ENCODE assay signal across 27 cellular contexts in genomic region chr2:187976667-187977333, GRCh38.
"Had no signal": no experiment of that assay in that cellular context is flagged by ENCODE, and none has a peak within 500 bp of the region (broad histone marks: within the 10 kb centered on the region; RNA-seq: fewer than 3 reads in every experiment).

No MANE protein-coding gene starts in this region.

- H3K4me1 ChIP-seq: adrenal gland had no signal

- H3K27me3 Mint-ChIP-seq: activated CD8-positive, alpha-beta T cell treated with anti-CD3 and anti-CD28 coated beads for 36 hours; activated naive CD4-positive, alpha-beta T cell treated with anti-CD3 and anti-CD28 coated beads, Interleukin-2, amount 10 ng/mL, durations not matched to agents 7 days and 5 days; activated naive CD8-positive, alpha-beta T cell treated with anti-CD3 and anti-CD28 coated beads for 36 hours; T-cell had no signal

- ATAC-seq: activated CD4-positive, CD25-positive, alpha-beta regulatory T cell treated with anti-CD3 and anti-CD28 coated beads, Interleukin-2, amount 50 U/mL, for 24 hours; activated CD8-positive, alpha-beta T cell treated with anti-CD3 and anti-CD28 coated beads for 36 hours; activated T-cell treated with anti-CD3 and anti-CD28 coated beads, Interleukin-2, amount 50 U/mL, for 72 hours; Panc1; Right ventricle myocardium inferior; T-cell had no signal

- H3K4me3 ChIP-seq: adrenal gland, SK-N-MC had no signal

- H3K4me3 Mint-ChIP-seq: activated CD8-positive, alpha-beta T cell treated with anti-CD3 and anti-CD28 coated beads for 36 hours; activated naive CD4-positive, alpha-beta T cell treated with anti-CD3 and anti-CD28 coated beads, Interleukin-2, amount 10 ng/mL, durations not matched to agents 7 days and 5 days; activated naive CD8-positive, alpha-beta T cell treated with anti-CD3 and anti-CD28 coated beads for 36 hours; activated T-cell treated with anti-CD3 and anti-CD28 coated beads, Interleukin-2, amount 50 U/mL, for 72 hours; T-cell had no signal

- H3K36me3 Mint-ChIP-seq: activated naive CD4-positive, alpha-beta T cell treated with anti-CD3 and anti-CD28 coated beads, Interleukin-2, amount 10 ng/mL, durations not matched to agents 7 days and 5 days; activated naive CD8-positive, alpha-beta T cell treated with anti-CD3 and anti-CD28 coated beads for 36 hours; T-cell had no signal

- H3K27ac Mint-ChIP-seq: activated CD8-positive, alpha-beta T cell treated with anti-CD3 and anti-CD28 coated beads for 36 hours; activated naive CD4-positive, alpha-beta T cell treated with anti-CD3 and anti-CD28 coated beads, Interleukin-2, amount 10 ng/mL, durations not matched to agents 7 days and 5 days; activated naive CD8-positive, alpha-beta T cell treated with anti-CD3 and anti-CD28 coated beads for 36 hours; activated T-cell treated with anti-CD3 and anti-CD28 coated beads, Interleukin-2, amount 50 U/mL, for 72 hours; activated T-helper 2 cell treated with anti-CD3 and anti-CD28 coated beads, Interferon-gamma antibody, Interleukin-2, Interleukin-4, amounts not matched to agents 10 μg/mL and 5 μg/mL and 100 μg/mL, durations not matched to agents 14 hours and 24 hours and 36 hours; T-cell had no signal

- H3K4me2 ChIP-seq: KMS-11 had no signal

- H3K27me3 ChIP-seq: adrenal gland had no signal

- H3K9me3 ChIP-seq: adrenal gland had no signal

- H3K4me1 Mint-ChIP-seq: activated naive CD4-positive, alpha-beta T cell treated with anti-CD3 and anti-CD28 coated beads, Interleukin-2, amount 10 ng/mL, durations not matched to agents 7 days and 5 days; activated naive CD8-positive, alpha-beta T cell treated with anti-CD3 and anti-CD28 coated beads for 36 hours; T-cell had no signal

- H3K9ac ChIP-seq: KMS-11 had no signal

- H3K27ac ChIP-seq: adrenal gland, KMS-11, SK-N-MC, VCaP had no signal

- H3K9me3 Mint-ChIP-seq: activated CD8-positive, alpha-beta T cell treated with anti-CD3 and anti-CD28 coated beads for 36 hours; activated naive CD4-positive, alpha-beta T cell treated with anti-CD3 and anti-CD28 coated beads, Interleukin-2, amount 10 ng/mL, durations not matched to agents 7 days and 5 days; activated naive CD8-positive, alpha-beta T cell treated with anti-CD3 and anti-CD28 coated beads for 36 hours; activated T-cell treated with anti-CD3 and anti-CD28 coated beads, Interleukin-2, amount 50 U/mL, for 72 hours; activated T-helper 2 cell treated with anti-CD3 and anti-CD28 coated beads, Interferon-gamma antibody, Interleukin-2, Interleukin-4, amounts not matched to agents 10 μg/mL and 5 μg/mL and 100 μg/mL, durations not matched to agents 14 hours and 24 hours and 36 hours; T-cell had no signal

- DNase-seq: activated CD4-positive, alpha-beta T cell treated with anti-CD3 and anti-CD28 coated beads for 4 hours; activated CD8-positive, alpha-beta memory T cell treated with anti-CD3 and anti-CD28 coated beads, Interleukin-2, amount 50 U/mL, for 4 hours; activated CD8-positive, alpha-beta T cell treated with anti-CD3 and anti-CD28 coated beads for 36 hours; activated gamma-delta T cell treated with Interleukin-2 at 50 U/mL for 16 hours; activated naive CD4-positive, alpha-beta T cell treated with anti-CD3 and anti-CD28 coated beads, Interleukin-2, amount 10 ng/mL, durations not matched to agents 7 days and 5 days; activated naive CD8-positive, alpha-beta T cell treated with anti-CD3 and anti-CD28 coated beads for 36 hours; activated T-cell treated with anti-CD3 and anti-CD28 coated beads, Interleukin-2, amount 50 U/mL, for 72 hours; adrenal gland; anterior cingulate cortex; NCI-H1092; NCI-H1694 treated with DMSO at 0.1 percent for 48 hours; NCI-H2029 treated with DMSO at 0.1 percent for 48 hours; NCI-H2171 treated with DMSO at 0.1 percent for 48 hours; NCI-H226; NCI-H526; OCI-M1; RPMI8226; T-cell; T-helper 2 cell; T1000 had no signal

- H3K36me3 ChIP-seq: adrenal gland had no signal
